29 cellular contexts compared by ENCODE assay signal in genomic region chr10:88668465-88668864, GRCh38. TPM values are rescaled to one million over a fixed set of nuclear protein-coding genes. Genes with fewer than 3 reads are reported as not detected.
"Had no signal": no experiment of that assay in that cellular context is flagged by ENCODE, and none has a peak within 500 bp of the region (broad histone marks: within the 10 kb centered on the region; RNA-seq: fewer than 3 reads in every experiment).

No MANE protein-coding gene starts in this region.

- H3K4me1 ChIP-seq: ascending aorta, SJSA1 had no signal

- H3K36me3 ChIP-seq: ascending aorta, cardiac muscle cell, SJSA1 had no signal

- ATAC-seq: activated CD4-positive, alpha-beta T cell treated with anti-CD3 and anti-CD28 coated beads for 36 hours; activated CD8-positive, alpha-beta T cell treated with anti-CD3 and anti-CD28 coated beads, Interleukin-2, amount 10 ng/mL, durations not matched to agents 7 days and 5 days; Panc1 had no signal

- H3K9me2 ChIP-seq: SK-N-SH had no signal

- H3K4me3 ChIP-seq: ascending aorta, cardiac muscle cell, SJSA1 had no signal

- H3K27ac ChIP-seq: ascending aorta, cardiac muscle cell, SJSA1 had no signal

- H3K9ac ChIP-seq: SK-N-SH had no signal

- H3K9me3 ChIP-seq: ascending aorta, SJSA1, SK-N-SH had no signal

- H3K4me2 ChIP-seq: SK-N-SH had no signal

- H3K27me3 ChIP-seq: ascending aorta, cardiac muscle cell, SJSA1 had no signal

- DNase-seq: activated CD4-positive, alpha-beta T cell treated with anti-CD3 and anti-CD28 coated beads for 36 hours; activated CD4-positive, alpha-beta T cell treated with anti-CD3 and anti-CD28 coated beads, Interleukin-2, amount 10 ng/mL, durations not matched to agents 7 days and 5 days; activated CD4-positive, alpha-beta T cell treated with anti-CD3 and anti-CD28 coated beads, Interleukin-2, amount 50 U/mL, for 48 hours; activated CD8-positive, alpha-beta T cell treated with anti-CD3 and anti-CD28 coated beads, Interleukin-2, amount 10 ng/mL, durations not matched to agents 7 days and 5 days; activated gamma-delta T cell; activated naive CD4-positive, alpha-beta T cell treated with Interleukin-2 at 50 U/mL for 16 hours; activated naive CD8-positive, alpha-beta T cell treated with anti-CD3 and anti-CD28 coated beads, Interleukin-2, amount 10 ng/mL, durations not matched to agents 7 days and 5 days; activated T-cell treated with anti-CD3 and anti-CD28 coated beads, Interleukin-2, amount 50 U/mL, for 24 hours; amygdala; NCI-H1048; NCI-H1105 treated with DMSO at 0.1 percent for 48 hours; NCI-H1436; NCI-H1694; NCI-H1930; NCI-H2171 treated with DMSO at 0.1 percent for 48 hours; NCI-H2227 treated with DMSO at 0.1 percent for 48 hours; NCI-H446 treated with DMSO at 0.1 percent for 48 hours; NCI-H524; NCI-H69; NCI-H82; SHP77 treated with DMSO at 0.1 percent for 48 hours; SK-N-SH had no signal

RNA-seq across cellular contexts. Expression of gene LIPF, which starts 4.2 kb away (rescaled TPM):
- total RNA-seq: activated CD4-positive, alpha-beta T cell treated with anti-CD3 and anti-CD28 coated beads for 36 hours; activated CD4-positive, alpha-beta T cell treated with anti-CD3 and anti-CD28 coated beads, Interleukin-2, amount 10 ng/mL, durations not matched to agents 7 days and 5 days; activated CD8-positive, alpha-beta T cell treated with anti-CD3 and anti-CD28 coated beads, Interleukin-2, amount 10 ng/mL, durations not matched to agents 7 days and 5 days; activated naive CD8-positive, alpha-beta T cell treated with anti-CD3 and anti-CD28 coated beads, Interleukin-2, amount 10 ng/mL, durations not matched to agents 7 days and 5 days; activated T-helper 2 cell treated with anti-CD3 and anti-CD28 coated beads, Interferon-gamma antibody, Interleukin-2, Interleukin-4, amounts not matched to agents 10 μg/mL and 5 μg/mL and 100 μg/mL, durations not matched to agents 14 hours and 24 hours and 36 hours; cardiac muscle cell; MCF 10A; RPMI7951; SJSA1 had no signal

RNA-seq across cellular contexts. Expression of gene LIPK, which starts 37.6 kb away (rescaled TPM):
- total RNA-seq: activated CD4-positive, alpha-beta T cell treated with anti-CD3 and anti-CD28 coated beads for 36 hours; activated CD4-positive, alpha-beta T cell treated with anti-CD3 and anti-CD28 coated beads, Interleukin-2, amount 10 ng/mL, durations not matched to agents 7 days and 5 days; activated CD8-positive, alpha-beta T cell treated with anti-CD3 and anti-CD28 coated beads, Interleukin-2, amount 10 ng/mL, durations not matched to agents 7 days and 5 days; activated naive CD8-positive, alpha-beta T cell treated with anti-CD3 and anti-CD28 coated beads, Interleukin-2, amount 10 ng/mL, durations not matched to agents 7 days and 5 days; activated T-helper 2 cell treated with anti-CD3 and anti-CD28 coated beads, Interferon-gamma antibody, Interleukin-2, Interleukin-4, amounts not matched to agents 10 μg/mL and 5 μg/mL and 100 μg/mL, durations not matched to agents 14 hours and 24 hours and 36 hours; ascending aorta; cardiac muscle cell; MCF 10A; RPMI7951; SJSA1 had no signal
